Comparison of ENCODE assay signal across 13 cellular contexts in the genomic region with DNA sequence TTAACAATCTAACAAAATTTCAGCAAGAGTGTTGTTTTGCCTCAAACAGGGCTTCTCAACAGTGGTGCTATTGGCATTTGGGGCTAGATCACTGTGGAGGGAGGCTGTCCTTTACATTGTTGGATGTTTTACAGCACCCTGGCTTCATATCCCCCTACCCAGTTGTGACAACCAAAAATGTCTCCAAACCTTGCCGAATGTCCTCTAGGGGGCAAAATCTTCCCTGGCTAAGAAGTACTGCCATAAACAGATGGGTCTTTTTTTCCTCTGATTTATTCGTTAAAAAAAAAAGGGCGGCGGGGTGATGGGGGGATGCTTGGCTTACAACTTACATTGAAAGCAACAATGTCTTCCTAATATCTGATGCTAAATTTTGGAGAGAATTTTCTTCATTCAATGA.
A peak's percentile ranks its signal among the peaks of the same experiment; 100 is the strongest.
DNase-seq lines count a peak whose midpoint lies in the region; ATAC-seq and TF ChIP-seq lines count a peak whose summit lies in the region.
"Had no signal": no experiment of that assay in that cellular context is flagged by ENCODE, and none has a peak within 500 bp of the region (broad histone marks: within the 10 kb centered on the region; RNA-seq: fewer than 3 reads in every experiment).

No MANE protein-coding gene starts in this region.

- no peak overlapping the region for H3K4me3 Mint-ChIP-seq in endodermal cell

- DNase-seq in NCI-H748 (lab: John Stamatoyannopoulos, UW; ENCODE audit: unreplicated experiment) (peak; percentile 41), NCI-H748 treated with DMSO at 0.1 percent for 48 hours (lab: John Stamatoyannopoulos, UW) (no peak), NCI-H2171 treated with DMSO at 0.1 percent for 48 hours (lab: John Stamatoyannopoulos, UW) (peak; percentile 78), endodermal cell (peak; percentile 80), adrenal gland (no peak), cerebellar nuclear complex (lab: John Stamatoyannopoulos, UW) (no peak)
- DNase-seq: activated CD8-positive, alpha-beta memory T cell treated with anti-CD3 and anti-CD28 coated beads, Interleukin-2, amount 50 U/mL, for 4 hours; NCI-H2081 treated with DMSO at 0.1 percent for 48 hours had no signal

- no peak overlapping the region for H3K4me2 ChIP-seq in parathyroid adenoma (ENCODE audit: low read length)
- H3K4me2 ChIP-seq: BLaER1 had no signal

- H3K27me3 ChIP-seq in endodermal cell (ENCODE audit: control insufficient read depth, insufficient read depth, low read length, poor library complexity, severe bottlenecking) = no peaks in the 10 kb centered on the region
- H3K27me3 ChIP-seq in parathyroid adenoma (ENCODE audit: control insufficient read depth, insufficient read depth, low read length) = no peaks in the 10 kb centered on the region
- no peaks in the 10 kb centered on the region for H3K27me3 ChIP-seq in adrenal gland
- H3K27me3 ChIP-seq: BLaER1 had no signal

- ATAC-seq in HG02571 (IDR thresholded peaks at IDR 0.05; ENCODE audit: unreplicated experiment) = no peak

- H3K36me3 Mint-ChIP-seq in endodermal cell (ENCODE audit: low read depth) = no peaks in the 10 kb centered on the region

- H3K9me3 Mint-ChIP-seq in endodermal cell = no peaks in the 10 kb centered on the region

- H3K27ac ChIP-seq in endodermal cell (ENCODE audit: low read depth, low read length) (no peak overlapping the region), parathyroid adenoma (no peak overlapping the region), adrenal gland (no peak overlapping the region)
- H3K27ac ChIP-seq: BLaER1, epithelial cell of prostate, skin epidermis had no signal

- H2AFZ ChIP-seq in parathyroid adenoma = no peak overlapping the region

- intact Hi-C loops in adrenal gland (cut with DNase I) = no loop called here

- WGBS in endodermal cell (ENCODE audit: insufficient coverage in 1 of 2, insufficient read length in 1 of 2), 2 experiments = 8 to 46% methylated on average over 2 to 4 of the region's 4 CpGs
- 64 to 74% (median 69%) methylated on average over 4 of the region's 4 CpGs for WGBS in adrenal gland, 4 donors

- H3K27ac Mint-ChIP-seq in endodermal cell = no peak overlapping the region

- TF ChIP-seq POLR2A in adrenal gland (IDR thresholded peaks at IDR 0.05) = no peak

- TF ChIP-seq CTCF in endodermal cell (conservative IDR thresholded peaks at IDR 0.05) (peak; percentile 77), parathyroid adenoma (IDR thresholded peaks at IDR 0.05) (peak; percentile 27), adrenal gland (IDR thresholded peaks at IDR 0.05) (no peak)

- H3K9me3 ChIP-seq in endodermal cell (ENCODE audit: control insufficient read depth, low read length) (no peaks in the 10 kb centered on the region), parathyroid adenoma (ENCODE audit: control insufficient read depth, low read length) (no peaks in the 10 kb centered on the region), adrenal gland (replicated peaks in 1 of 3) (no peaks in the 10 kb centered on the region)
- H3K9me3 ChIP-seq: BLaER1 had no signal

- no peaks in the 10 kb centered on the region for H3K27me3 Mint-ChIP-seq in endodermal cell (ENCODE audit: insufficient read depth)

- H3K36me3 ChIP-seq in endodermal cell (ENCODE audit: control insufficient read depth, insufficient read depth, low read length) (no peaks in the 10 kb centered on the region), parathyroid adenoma (ENCODE audit: control insufficient read depth, insufficient read depth, low read length) (no peaks in the 10 kb centered on the region), adrenal gland (replicated peaks in 1 of 2) (no peaks in the 10 kb centered on the region)
- H3K36me3 ChIP-seq: BLaER1 had no signal

- H3K4me1 ChIP-seq in endodermal cell (ENCODE audit: control insufficient read depth, insufficient read depth, low read length) = no peaks in the 10 kb centered on the region
- no peaks in the 10 kb centered on the region for H3K4me1 ChIP-seq in parathyroid adenoma
- peaks cover 0 to 14% of the 10 kb centered on the region in 2 donors for H3K4me1 ChIP-seq in adrenal gland (replicated peaks in 1 of 2)

- H3K4me3 ChIP-seq in endodermal cell (ENCODE audit: low read length) (no peak overlapping the region), parathyroid adenoma (ENCODE audit: low read depth, low read length) (no peak overlapping the region), adrenal gland (no peak overlapping the region)
- H3K4me3 ChIP-seq: BLaER1, skin epidermis had no signal

- no peak overlapping the region for H3K9ac ChIP-seq in endodermal cell (ENCODE audit: extremely low read depth, low read length, poor library complexity, severe bottlenecking)
- H3K9ac ChIP-seq in parathyroid adenoma = no peak overlapping the region
- H3K9ac ChIP-seq: BLaER1 had no signal

- peaks cover 2% of the 10 kb centered on the region for H3K4me1 Mint-ChIP-seq in endodermal cell

- H3K79me2 ChIP-seq in parathyroid adenoma = no peaks in the 10 kb centered on the region

Comparison
In these comparisons a context has a peak if more than half of its experiments do, and no peak if none do; other contexts are left out.
1. DNase-seq: peak in NCI-H748 (single experiment), NCI-H2171 treated with DMSO at 0.1 percent for 48 hours (single experiment) and endodermal cell (single experiment); none in NCI-H748 treated with DMSO at 0.1 percent for 48 hours (single experiment), adrenal gland (0 of 7) and cerebellar nuclear complex (0 of 2).
2. CTCF ChIP-seq: peak in endodermal cell (single experiment) and parathyroid adenoma (single experiment); none in adrenal gland (0 of 6).